ENCODE assay signal across 21 cellular contexts in genomic region chr10:33807527-33808377, GRCh38.
"Had no signal": no experiment of that assay in that cellular context is flagged by ENCODE, and none has a peak within 500 bp of the region (broad histone marks: within the 10 kb centered on the region; RNA-seq: fewer than 3 reads in every experiment).

No MANE protein-coding gene starts in this region.

- H2AFZ ChIP-seq: hepatocyte, parathyroid adenoma had no signal

- H3K4me2 ChIP-seq: hepatocyte had no signal

- H3K79me2 ChIP-seq: hepatocyte, parathyroid adenoma had no signal

- H3K27me3 Mint-ChIP-seq: activated CD8-positive, alpha-beta memory T cell treated with anti-CD3 and anti-CD28 coated beads, Interleukin-2, amount 10 ng/mL, durations not matched to agents 7 days and 5 days; activated T-cell treated with anti-CD3 and anti-CD28 coated beads, Interleukin-2, amount 50 U/mL, for 24 hours; stimulated activated naive B cell treated with anti-CD40 and anti-IgM and Interleukin-4, amounts not matched to agents 10 μg/mL and 1 μg/mL and 100 μg/mL, for 72 hours had no signal

- H3K4me3 Mint-ChIP-seq: activated CD8-positive, alpha-beta memory T cell treated with anti-CD3 and anti-CD28 coated beads, Interleukin-2, amount 10 ng/mL, durations not matched to agents 7 days and 5 days; activated T-cell treated with anti-CD3 and anti-CD28 coated beads, Interleukin-2, amount 50 U/mL, for 24 hours; dendritic cell treated with granulocyte-macrophage colony-stimulating factor and Interleukin-4, amounts not matched to agents 40 ng/mL and 50 ng/mL, for 4 days; immature natural killer cell; naive thymus-derived CD4-positive, alpha-beta T cell; stimulated activated naive B cell treated with anti-CD40 and anti-IgM and Interleukin-4, amounts not matched to agents 10 μg/mL and 1 μg/mL and 100 μg/mL, for 72 hours had no signal

- DNase-seq: activated CD4-positive, alpha-beta T cell treated with anti-CD3 and anti-CD28 coated beads, Interleukin-2, amount 50 U/mL, for 4 hours; activated CD8-positive, alpha-beta memory T cell treated with anti-CD3 and anti-CD28 coated beads, Interleukin-2, amount 10 ng/mL, durations not matched to agents 7 days and 5 days; activated effector memory CD4-positive, alpha-beta T cell treated with Interleukin-2 at 50 U/mL for 16 hours; activated T-cell treated with anti-CD3 and anti-CD28 coated beads, Interleukin-2, amount 50 U/mL, for 24 hours; amniotic stem cell; cerebellar nuclear complex; erythroblast; immature natural killer cell; left cardiac atrium; naive thymus-derived CD4-positive, alpha-beta T cell; retina; spleen; stimulated activated CD4-positive, alpha-beta T cell treated with anti-CD3 and anti-CD28 coated beads, Interleukin-1b, Interleukin-23, amount 100 ng/mL, for 48 hours; stimulated activated naive B cell treated with anti-CD40 and anti-IgM and Interleukin-4, amounts not matched to agents 10 μg/mL and 1 μg/mL and 100 μg/mL, for 72 hours had no signal

- H3K4me1 ChIP-seq: parathyroid adenoma, spleen, tibial nerve had no signal

- H3K27me3 ChIP-seq: brain microvascular endothelial cell, hepatocyte, spleen, tibial nerve had no signal

- H3K4me3 ChIP-seq: hepatocyte, lung, spleen, tibial nerve had no signal

- H3K4me1 Mint-ChIP-seq: activated CD8-positive, alpha-beta memory T cell treated with anti-CD3 and anti-CD28 coated beads, Interleukin-2, amount 10 ng/mL, durations not matched to agents 7 days and 5 days; immature natural killer cell; naive thymus-derived CD4-positive, alpha-beta T cell; stimulated activated naive B cell treated with anti-CD40 and anti-IgM and Interleukin-4, amounts not matched to agents 10 μg/mL and 1 μg/mL and 100 μg/mL, for 72 hours had no signal

- H3K27ac ChIP-seq: brain microvascular endothelial cell, hepatocyte, parathyroid adenoma, spleen, tibial nerve had no signal

- H3K9me3 Mint-ChIP-seq: activated naive CD4-positive, alpha-beta T cell treated with anti-CD3 and anti-CD28 coated beads, Interleukin-2, amount 50 U/mL, for 72 hours; activated T-cell treated with anti-CD3 and anti-CD28 coated beads, Interleukin-2, amount 50 U/mL, for 24 hours; dendritic cell treated with granulocyte-macrophage colony-stimulating factor and Interleukin-4, amounts not matched to agents 40 ng/mL and 50 ng/mL, for 4 days; immature natural killer cell had no signal

- H3K27ac Mint-ChIP-seq: activated CD8-positive, alpha-beta memory T cell treated with anti-CD3 and anti-CD28 coated beads, Interleukin-2, amount 10 ng/mL, durations not matched to agents 7 days and 5 days; activated naive CD4-positive, alpha-beta T cell treated with anti-CD3 and anti-CD28 coated beads, Interleukin-2, amount 50 U/mL, for 72 hours; activated T-cell treated with anti-CD3 and anti-CD28 coated beads, Interleukin-2, amount 50 U/mL, for 24 hours; dendritic cell treated with granulocyte-macrophage colony-stimulating factor and Interleukin-4, amounts not matched to agents 40 ng/mL and 50 ng/mL, for 4 days; immature natural killer cell; naive thymus-derived CD4-positive, alpha-beta T cell; stimulated activated naive B cell treated with anti-CD40 and anti-IgM and Interleukin-4, amounts not matched to agents 10 μg/mL and 1 μg/mL and 100 μg/mL, for 72 hours had no signal

- H3K9ac ChIP-seq: parathyroid adenoma had no signal

- ATAC-seq: activated CD8-positive, alpha-beta memory T cell treated with anti-CD3 and anti-CD28 coated beads, Interleukin-2, amount 10 ng/mL, durations not matched to agents 7 days and 5 days; activated naive CD4-positive, alpha-beta T cell treated with anti-CD3 and anti-CD28 coated beads, Interleukin-2, amount 50 U/mL, for 72 hours; naive thymus-derived CD4-positive, alpha-beta T cell; stimulated activated naive B cell treated with anti-CD40 and anti-IgM and Interleukin-4, amounts not matched to agents 10 μg/mL and 1 μg/mL and 100 μg/mL, for 72 hours had no signal

- H3K9me3 ChIP-seq: spleen, tibial nerve had no signal

- H3K36me3 Mint-ChIP-seq: activated CD8-positive, alpha-beta memory T cell treated with anti-CD3 and anti-CD28 coated beads, Interleukin-2, amount 10 ng/mL, durations not matched to agents 7 days and 5 days; activated naive CD4-positive, alpha-beta T cell treated with anti-CD3 and anti-CD28 coated beads, Interleukin-2, amount 50 U/mL, for 72 hours; immature natural killer cell; naive thymus-derived CD4-positive, alpha-beta T cell; stimulated activated naive B cell treated with anti-CD40 and anti-IgM and Interleukin-4, amounts not matched to agents 10 μg/mL and 1 μg/mL and 100 μg/mL, for 72 hours had no signal

- H3K36me3 ChIP-seq: brain microvascular endothelial cell, spleen, tibial nerve had no signal
